Comparison of ENCODE assay signal across 1 cellular context in genomic region chr10:93591065-93591808, GRCh38.
TF ChIP-seq lines count a peak whose summit lies in the region.

No MANE protein-coding gene starts in this region.

TF ChIP-seq in HepG2, 621 proteins besides CTCF, POLR2A, EP300 and RAD21:
- peak; percentile 25; the same call in 1 of the 2 replicates for TF ChIP-seq ZC3H13 (CRISPR knock-in tag; IDR thresholded peaks at IDR 0.05)
- TF ChIP-seq PAF1 (CRISPR knock-in tag; IDR thresholded peaks at IDR 0.05): peak; percentile 83; the same call in 1 of the 2 replicates
- TF ChIP-seq, protein P1, sequence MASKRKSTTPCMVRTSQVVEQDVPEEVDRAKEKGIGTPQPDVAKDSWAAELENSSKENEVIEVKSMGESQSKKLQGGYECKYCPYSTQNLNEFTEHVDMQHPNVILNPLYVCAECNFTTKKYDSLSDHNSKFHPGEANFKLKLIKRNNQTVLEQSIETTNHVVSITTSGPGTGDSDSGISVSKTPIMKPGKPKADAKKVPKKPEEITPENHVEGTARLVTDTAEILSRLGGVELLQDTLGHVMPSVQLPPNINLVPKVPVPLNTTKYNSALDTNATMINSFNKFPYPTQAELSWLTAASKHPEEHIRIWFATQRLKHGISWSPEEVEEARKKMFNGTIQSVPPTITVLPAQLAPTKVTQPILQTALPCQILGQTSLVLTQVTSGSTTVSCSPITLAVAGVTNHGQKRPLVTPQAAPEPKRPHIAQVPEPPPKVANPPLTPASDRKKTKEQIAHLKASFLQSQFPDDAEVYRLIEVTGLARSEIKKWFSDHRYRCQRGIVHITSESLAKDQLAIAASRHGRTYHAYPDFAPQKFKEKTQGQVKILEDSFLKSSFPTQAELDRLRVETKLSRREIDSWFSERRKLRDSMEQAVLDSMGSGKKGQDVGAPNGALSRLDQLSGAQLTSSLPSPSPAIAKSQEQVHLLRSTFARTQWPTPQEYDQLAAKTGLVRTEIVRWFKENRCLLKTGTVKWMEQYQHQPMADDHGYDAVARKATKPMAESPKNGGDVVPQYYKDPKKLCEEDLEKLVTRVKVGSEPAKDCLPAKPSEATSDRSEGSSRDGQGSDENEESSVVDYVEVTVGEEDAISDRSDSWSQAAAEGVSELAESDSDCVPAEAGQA (IDR thresholded peaks at IDR 0.05; ENCODE audit: low read depth): no peak
- TF ChIP-seq, protein P1 (CRISPR knock-in tag; IDR thresholded peaks at IDR 0.05; ENCODE audit: borderline replicate concordance): no peak
- TF ChIP-seq SALL1 (CRISPR knock-in tag; IDR thresholded peaks at IDR 0.05): no peak
- TF ChIP-seq ELF4 (CRISPR knock-in tag; IDR thresholded peaks at IDR 0.05; ENCODE audit: borderline replicate concordance): no peak
- peak; percentile 21; the same call in 1 of the 2 replicates for TF ChIP-seq ZNF687 (CRISPR knock-in tag; IDR thresholded peaks at IDR 0.05)
- TF ChIP-seq, protein P2, sequence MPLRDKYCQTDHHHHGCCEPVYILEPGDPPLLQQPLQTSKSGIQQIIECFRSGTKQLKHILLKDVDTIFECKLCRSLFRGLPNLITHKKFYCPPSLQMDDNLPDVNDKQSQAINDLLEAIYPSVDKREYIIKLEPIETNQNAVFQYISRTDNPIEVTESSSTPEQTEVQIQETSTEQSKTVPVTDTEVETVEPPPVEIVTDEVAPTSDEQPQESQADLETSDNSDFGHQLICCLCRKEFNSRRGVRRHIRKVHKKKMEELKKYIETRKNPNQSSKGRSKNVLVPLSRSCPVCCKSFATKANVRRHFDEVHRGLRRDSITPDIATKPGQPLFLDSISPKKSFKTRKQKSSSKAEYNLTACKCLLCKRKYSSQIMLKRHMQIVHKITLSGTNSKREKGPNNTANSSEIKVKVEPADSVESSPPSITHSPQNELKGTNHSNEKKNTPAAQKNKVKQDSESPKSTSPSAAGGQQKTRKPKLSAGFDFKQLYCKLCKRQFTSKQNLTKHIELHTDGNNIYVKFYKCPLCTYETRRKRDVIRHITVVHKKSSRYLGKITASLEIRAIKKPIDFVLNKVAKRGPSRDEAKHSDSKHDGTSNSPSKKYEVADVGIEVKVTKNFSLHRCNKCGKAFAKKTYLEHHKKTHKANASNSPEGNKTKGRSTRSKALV (CRISPR knock-in tag; IDR thresholded peaks at IDR 0.05): no peak
- TF ChIP-seq ZBTB7A (CRISPR knock-in tag; IDR thresholded peaks at IDR 0.05): no peak
- TF ChIP-seq ZBTB8A (CRISPR knock-in tag; IDR thresholded peaks at IDR 0.05; ENCODE audit: borderline replicate concordance, low read depth): no peak
- peak; percentile 60; the same call in 1 of the 2 replicates for TF ChIP-seq POLR2AphosphoS5 (IDR thresholded peaks at IDR 0.05; ENCODE audit: low read depth, low read length)
- TF ChIP-seq ZNF362 (CRISPR knock-in tag; IDR thresholded peaks at IDR 0.05; ENCODE audit: borderline replicate concordance): no peak
- no peak; the same call in none of the 2 replicates for TF ChIP-seq RBFOX2 (IDR thresholded peaks at IDR 0.05; ENCODE audit: low read depth, low read length)
- no peak for TF ChIP-seq JUNB (CRISPR knock-in tag; IDR thresholded peaks at IDR 0.05; ENCODE audit: borderline replicate concordance)
- TF ChIP-seq ZNF775 (CRISPR knock-in tag; IDR thresholded peaks at IDR 0.05; ENCODE audit: borderline replicate concordance): no peak
- TF ChIP-seq POLR2G (IDR thresholded peaks at IDR 0.05; ENCODE audit: low read depth, low read length): peak; percentile 60
- peak; percentile 63; the same call in 1 of the 2 replicates for TF ChIP-seq SSRP1 (CRISPR knock-in tag; IDR thresholded peaks at IDR 0.05)
- peak; percentile 8; the same call in 1 of the 2 replicates for TF ChIP-seq BORCS8-MEF2B (CRISPR knock-in tag; IDR thresholded peaks at IDR 0.05)
- peak; percentile 80 for TF ChIP-seq RBM22 (optimal IDR thresholded peaks at IDR 0.05; ENCODE audit: low read length)
- TF ChIP-seq GZF1 (CRISPR knock-in tag; IDR thresholded peaks at IDR 0.05): no peak
- TF ChIP-seq TBX3 (IDR thresholded peaks at IDR 0.05; ENCODE audit: borderline replicate concordance): no peak
- no peak for TF ChIP-seq CSRNP1 (CRISPR knock-in tag; IDR thresholded peaks at IDR 0.05)
- TF ChIP-seq CCDC6 (CRISPR knock-in tag; IDR thresholded peaks at IDR 0.05): peak; percentile 27; the same call in 1 of the 2 replicates
- no peak for TF ChIP-seq DNMT1 (CRISPR knock-in tag; IDR thresholded peaks at IDR 0.05)
- TF ChIP-seq, protein P3, sequence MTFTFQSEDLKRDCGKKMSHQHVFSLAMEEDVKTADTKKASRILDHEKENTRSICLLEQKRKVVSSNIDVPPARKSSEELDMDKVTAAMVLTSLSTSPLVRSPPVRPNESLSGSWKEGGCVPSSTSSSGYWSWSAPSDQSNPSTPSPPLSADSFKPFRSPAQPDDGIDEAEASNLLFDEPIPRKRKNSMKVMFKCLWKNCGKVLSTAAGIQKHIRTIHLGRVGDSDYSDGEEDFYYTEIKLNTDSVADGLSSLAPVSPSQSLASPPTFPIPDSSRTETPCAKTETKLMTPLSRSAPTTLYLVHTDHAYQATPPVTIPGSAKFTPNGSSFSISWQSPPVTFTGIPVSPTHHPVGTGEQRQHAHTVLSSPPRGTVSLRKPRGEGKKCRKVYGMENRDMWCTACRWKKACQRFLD (CRISPR knock-in tag; IDR thresholded peaks at IDR 0.05; ENCODE audit: borderline replicate concordance): no peak
- TF ChIP-seq, protein P4, sequence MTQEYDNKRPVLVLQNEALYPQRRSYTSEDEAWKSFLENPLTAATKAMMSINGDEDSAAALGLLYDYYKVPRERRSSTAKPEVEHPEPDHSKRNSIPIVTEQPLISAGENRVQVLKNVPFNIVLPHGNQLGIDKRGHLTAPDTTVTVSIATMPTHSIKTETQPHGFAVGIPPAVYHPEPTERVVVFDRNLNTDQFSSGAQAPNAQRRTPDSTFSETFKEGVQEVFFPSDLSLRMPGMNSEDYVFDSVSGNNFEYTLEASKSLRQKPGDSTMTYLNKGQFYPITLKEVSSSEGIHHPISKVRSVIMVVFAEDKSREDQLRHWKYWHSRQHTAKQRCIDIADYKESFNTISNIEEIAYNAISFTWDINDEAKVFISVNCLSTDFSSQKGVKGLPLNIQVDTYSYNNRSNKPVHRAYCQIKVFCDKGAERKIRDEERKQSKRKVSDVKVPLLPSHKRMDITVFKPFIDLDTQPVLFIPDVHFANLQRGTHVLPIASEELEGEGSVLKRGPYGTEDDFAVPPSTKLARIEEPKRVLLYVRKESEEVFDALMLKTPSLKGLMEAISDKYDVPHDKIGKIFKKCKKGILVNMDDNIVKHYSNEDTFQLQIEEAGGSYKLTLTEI (CRISPR knock-in tag; conservative IDR thresholded peaks at IDR 0.05): no peak
- TF ChIP-seq ZNF207 (IDR thresholded peaks at IDR 0.05; ENCODE audit: borderline replicate concordance): no peak
- peak; percentile 67; the same call in 1 of the 2 replicates for TF ChIP-seq TOPORS (CRISPR knock-in tag; IDR thresholded peaks at IDR 0.05)
- no peak for TF ChIP-seq SOX6 (IDR thresholded peaks at IDR 0.05)
- 0 out of 2 replicates have a peak, but pooled peaks have one; percentile 15 for TF ChIP-seq SOX6 (CRISPR knock-in tag; IDR thresholded peaks at IDR 0.05)
- TF ChIP-seq, protein P5, sequence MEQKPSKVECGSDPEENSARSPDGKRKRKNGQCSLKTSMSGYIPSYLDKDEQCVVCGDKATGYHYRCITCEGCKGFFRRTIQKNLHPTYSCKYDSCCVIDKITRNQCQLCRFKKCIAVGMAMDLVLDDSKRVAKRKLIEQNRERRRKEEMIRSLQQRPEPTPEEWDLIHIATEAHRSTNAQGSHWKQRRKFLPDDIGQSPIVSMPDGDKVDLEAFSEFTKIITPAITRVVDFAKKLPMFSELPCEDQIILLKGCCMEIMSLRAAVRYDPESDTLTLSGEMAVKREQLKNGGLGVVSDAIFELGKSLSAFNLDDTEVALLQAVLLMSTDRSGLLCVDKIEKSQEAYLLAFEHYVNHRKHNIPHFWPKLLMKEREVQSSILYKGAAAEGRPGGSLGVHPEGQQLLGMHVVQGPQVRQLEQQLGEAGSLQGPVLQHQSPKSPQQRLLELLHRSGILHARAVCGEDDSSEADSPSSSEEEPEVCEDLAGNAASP (CRISPR knock-in tag; IDR thresholded peaks at IDR 0.05; ENCODE audit: borderline replicate concordance): no peak
